19 cellular contexts compared by ENCODE assay signal in genomic region chr9:84339951-84340350, GRCh38. TPM values are rescaled to one million over a fixed set of nuclear protein-coding genes. Genes with fewer than 3 reads are reported as not detected.
DNase-seq lines count a peak whose midpoint lies in the region; ATAC-seq and TF ChIP-seq lines count a peak whose summit lies in the region.
"Had no signal": no experiment of that assay in that cellular context is flagged by ENCODE, and none has a peak within 500 bp of the region (broad histone marks: within the 10 kb centered on the region; RNA-seq: fewer than 3 reads in every experiment).

No MANE protein-coding gene starts in this region.

- H3K9me3 ChIP-seq in esophagus (ENCODE audit: control insufficient read depth in 2 of 2, insufficient read depth in 1 of 2, low read depth in 1 of 2, low read length in 1 of 2) (no peaks in the 10 kb centered on the region), left lung (no peaks in the 10 kb centered on the region)
- H3K9me3 ChIP-seq: thoracic aorta had no signal

- H3K27me3 ChIP-seq in esophagus (ENCODE audit: control insufficient read depth in 1 of 2, insufficient read depth in 2 of 2, low read length in 2 of 2) (no peaks in the 10 kb centered on the region), left lung (no peaks in the 10 kb centered on the region)

- H3K27ac ChIP-seq in esophagus (ENCODE audit: low read depth in 2 of 2, low read length in 1 of 2) (peak overlapping the region; percentile 82 to 96), left lung (no peak overlapping the region)
- H3K27ac ChIP-seq: thoracic aorta had no signal

- no peak for TF ChIP-seq CTCF in left lung (IDR thresholded peaks at IDR 0.05)

- H3K4me1 ChIP-seq in esophagus (ENCODE audit: control insufficient read depth in 2 of 2, insufficient read depth in 2 of 2, low read length in 1 of 2) (no peaks in the 10 kb centered on the region), left lung (no peaks in the 10 kb centered on the region)

- intact Hi-C loops in left lung (cut with DNase I): no loop called here

- WGBS in esophagus, 2 donors: 33 to 48% methylated on average over 4 of the region's 4 CpGs

- peak; percentile 65 for ATAC-seq in left lung
- no peak for ATAC-seq in HG03039 (IDR thresholded peaks at IDR 0.05; ENCODE audit: unreplicated experiment)

- H3K36me3 ChIP-seq in esophagus (ENCODE audit: control insufficient read depth in 2 of 2, insufficient read depth in 2 of 2, low read length in 1 of 2): no peaks in the 10 kb centered on the region
- no peaks in the 10 kb centered on the region for H3K36me3 ChIP-seq in left lung
- H3K36me3 ChIP-seq: thoracic aorta had no signal

- H3K4me3 ChIP-seq in esophagus (ENCODE audit: low read depth in 1 of 2, low read length in 2 of 2) (peak overlapping the region; percentile 24 to 51), left lung (no peak overlapping the region)
- H3K4me3 ChIP-seq: lung, thoracic aorta had no signal

- DNase-seq in D341Med (ENCODE audit: low spot score) (peak; percentile 26), NCI-H69 (lab: John Stamatoyannopoulos, UW) (peak; percentile 38), left lung (no peak), NCI-H2029 (lab: John Stamatoyannopoulos, UW) (no peak), NCI-H187 treated with DMSO at 0.1 percent for 48 hours (lab: John Stamatoyannopoulos, UW) (no peak), AG20443 (ENCODE audit: low spot score) (no peak)
- DNase-seq: activated CD4-positive, CD25-positive, alpha-beta regulatory T cell; activated CD8-positive, alpha-beta memory T cell treated with anti-CD3 and anti-CD28 coated beads, Interleukin-2, amount 50 U/mL, for 4 hours; activated naive CD4-positive, alpha-beta T cell treated with anti-CD3 and anti-CD28 coated beads, Interleukin-2, amount 10 ng/mL, durations not matched to agents 7 days and 5 days; DMS153; H9; KBM-7; NCI-H1694; stimulated activated CD4-positive, alpha-beta T cell treated with anti-CD3 and anti-CD28 coated beads, Interleukin-12 subunit alpha, Interleukin-12 subunit beta, amount 100 ng/mL, for 4 hours had no signal

RNA-seq across cellular contexts. Expression of gene SLC28A3, which starts 0.6 kb away (rescaled TPM):
- polyA plus RNA-seq in esophagus: 1 to 10 TPM; 4.7 to 6.1 TPM
- 1 to 10 TPM; 1.2 to 1.5 TPM for total RNA-seq in left lung
- total RNA-seq: H9, osteocyte had no signal

Comparison
In these comparisons a context has a peak if more than half of its experiments do, and no peak if none do; other contexts are left out.
1. DNase-seq: peak in D341Med (single experiment) and NCI-H69 (single experiment); none in left lung (0 of 2), NCI-H2029 (single experiment), NCI-H187 treated with DMSO at 0.1 percent for 48 hours (single experiment) and AG20443 (single experiment).
2. H3K27ac ChIP-seq: peak in esophagus (2 of 2); none in left lung (0 of 2).
3. H3K4me3 ChIP-seq: peak in esophagus (2 of 2); none in left lung (0 of 2).